1 cellular context compared by ENCODE assay signal in the genomic region with DNA sequence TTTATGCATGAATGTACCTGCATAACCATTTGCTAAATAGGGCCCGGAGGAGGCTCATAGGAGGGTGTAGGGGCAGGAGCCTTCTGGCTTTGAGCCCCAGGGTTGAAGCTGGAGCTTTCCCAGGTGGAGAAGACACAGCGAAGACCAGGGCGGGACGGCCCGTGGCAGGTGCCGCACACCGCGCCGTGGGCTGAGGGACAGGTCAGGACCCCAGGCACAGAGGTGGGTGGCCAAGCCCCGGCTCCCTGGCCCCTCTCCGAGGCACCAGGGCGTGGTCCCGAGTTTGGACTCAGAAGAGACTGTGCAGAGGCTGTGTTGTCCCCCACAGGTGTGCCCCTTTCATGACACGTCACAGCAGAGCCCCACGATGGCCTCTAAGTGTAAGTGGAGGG.
A peak's percentile ranks its signal among the peaks of the same experiment; 100 is the strongest.
TF ChIP-seq lines count a peak whose summit lies in the region.

No MANE protein-coding gene starts in this region.

TF ChIP-seq in HepG2, 621 proteins besides CTCF, POLR2A, EP300 and RAD21 (continued from another document):
- TF ChIP-seq, protein P1, sequence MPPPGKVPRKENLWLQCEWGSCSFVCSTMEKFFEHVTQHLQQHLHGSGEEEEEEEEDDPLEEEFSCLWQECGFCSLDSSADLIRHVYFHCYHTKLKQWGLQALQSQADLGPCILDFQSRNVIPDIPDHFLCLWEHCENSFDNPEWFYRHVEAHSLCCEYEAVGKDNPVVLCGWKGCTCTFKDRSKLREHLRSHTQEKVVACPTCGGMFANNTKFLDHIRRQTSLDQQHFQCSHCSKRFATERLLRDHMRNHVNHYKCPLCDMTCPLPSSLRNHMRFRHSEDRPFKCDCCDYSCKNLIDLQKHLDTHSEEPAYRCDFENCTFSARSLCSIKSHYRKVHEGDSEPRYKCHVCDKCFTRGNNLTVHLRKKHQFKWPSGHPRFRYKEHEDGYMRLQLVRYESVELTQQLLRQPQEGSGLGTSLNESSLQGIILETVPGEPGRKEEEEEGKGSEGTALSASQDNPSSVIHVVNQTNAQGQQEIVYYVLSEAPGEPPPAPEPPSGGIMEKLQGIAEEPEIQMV (CRISPR knock-in tag; IDR thresholded peaks at IDR 0.05; ENCODE audit: low read depth), result no peak
- peak; percentile 16 for TF ChIP-seq AGO1 (IDR thresholded peaks at IDR 0.05; ENCODE audit: low read depth, low read length, poor library complexity, severe bottlenecking)
- no peak for TF ChIP-seq TBX2 (CRISPR knock-in tag; IDR thresholded peaks at IDR 0.05; ENCODE audit: borderline replicate concordance)
- TF ChIP-seq, protein P2, sequence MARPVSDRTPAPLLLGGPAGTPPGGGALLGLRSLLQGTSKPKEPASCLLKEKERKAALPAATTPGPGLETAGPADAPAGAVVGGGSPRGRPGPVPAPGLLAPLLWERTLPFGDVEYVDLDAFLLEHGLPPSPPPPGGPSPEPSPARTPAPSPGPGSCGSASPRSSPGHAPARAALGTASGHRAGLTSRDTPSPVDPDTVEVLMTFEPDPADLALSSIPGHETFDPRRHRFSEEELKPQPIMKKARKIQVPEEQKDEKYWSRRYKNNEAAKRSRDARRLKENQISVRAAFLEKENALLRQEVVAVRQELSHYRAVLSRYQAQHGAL (CRISPR knock-in tag; IDR thresholded peaks at IDR 0.05; ENCODE audit: not compliant biosample characterization), result peak; percentile 2
- no peak for TF ChIP-seq TAF15 (IDR thresholded peaks at IDR 0.05; ENCODE audit: low read depth, low read length, poor library complexity, severe bottlenecking)
- no peak for TF ChIP-seq ZNF382 (CRISPR knock-in tag; IDR thresholded peaks at IDR 0.05; ENCODE audit: borderline replicate concordance)
- no peak for TF ChIP-seq CHCHD3 (CRISPR knock-in tag; IDR thresholded peaks at IDR 0.05)
- no peak for TF ChIP-seq LCORL (IDR thresholded peaks at IDR 0.05)
- 0 out of 2 replicates have a peak, but pooled peaks have one; percentile 48 for TF ChIP-seq LCORL (CRISPR knock-in tag; IDR thresholded peaks at IDR 0.05)
TF ChIP-seq in HepG2: peak in this region for 3.
